1 cellular context compared by ENCODE assay signal in genomic region chr6:80433666-80434025, GRCh38.
TF ChIP-seq lines count a peak whose summit lies in the region.

No MANE protein-coding gene starts in this region.

TF ChIP-seq in GM23338, 12 proteins besides CTCF, POLR2A, EP300 and RAD21:
- TF ChIP-seq, protein P1, sequence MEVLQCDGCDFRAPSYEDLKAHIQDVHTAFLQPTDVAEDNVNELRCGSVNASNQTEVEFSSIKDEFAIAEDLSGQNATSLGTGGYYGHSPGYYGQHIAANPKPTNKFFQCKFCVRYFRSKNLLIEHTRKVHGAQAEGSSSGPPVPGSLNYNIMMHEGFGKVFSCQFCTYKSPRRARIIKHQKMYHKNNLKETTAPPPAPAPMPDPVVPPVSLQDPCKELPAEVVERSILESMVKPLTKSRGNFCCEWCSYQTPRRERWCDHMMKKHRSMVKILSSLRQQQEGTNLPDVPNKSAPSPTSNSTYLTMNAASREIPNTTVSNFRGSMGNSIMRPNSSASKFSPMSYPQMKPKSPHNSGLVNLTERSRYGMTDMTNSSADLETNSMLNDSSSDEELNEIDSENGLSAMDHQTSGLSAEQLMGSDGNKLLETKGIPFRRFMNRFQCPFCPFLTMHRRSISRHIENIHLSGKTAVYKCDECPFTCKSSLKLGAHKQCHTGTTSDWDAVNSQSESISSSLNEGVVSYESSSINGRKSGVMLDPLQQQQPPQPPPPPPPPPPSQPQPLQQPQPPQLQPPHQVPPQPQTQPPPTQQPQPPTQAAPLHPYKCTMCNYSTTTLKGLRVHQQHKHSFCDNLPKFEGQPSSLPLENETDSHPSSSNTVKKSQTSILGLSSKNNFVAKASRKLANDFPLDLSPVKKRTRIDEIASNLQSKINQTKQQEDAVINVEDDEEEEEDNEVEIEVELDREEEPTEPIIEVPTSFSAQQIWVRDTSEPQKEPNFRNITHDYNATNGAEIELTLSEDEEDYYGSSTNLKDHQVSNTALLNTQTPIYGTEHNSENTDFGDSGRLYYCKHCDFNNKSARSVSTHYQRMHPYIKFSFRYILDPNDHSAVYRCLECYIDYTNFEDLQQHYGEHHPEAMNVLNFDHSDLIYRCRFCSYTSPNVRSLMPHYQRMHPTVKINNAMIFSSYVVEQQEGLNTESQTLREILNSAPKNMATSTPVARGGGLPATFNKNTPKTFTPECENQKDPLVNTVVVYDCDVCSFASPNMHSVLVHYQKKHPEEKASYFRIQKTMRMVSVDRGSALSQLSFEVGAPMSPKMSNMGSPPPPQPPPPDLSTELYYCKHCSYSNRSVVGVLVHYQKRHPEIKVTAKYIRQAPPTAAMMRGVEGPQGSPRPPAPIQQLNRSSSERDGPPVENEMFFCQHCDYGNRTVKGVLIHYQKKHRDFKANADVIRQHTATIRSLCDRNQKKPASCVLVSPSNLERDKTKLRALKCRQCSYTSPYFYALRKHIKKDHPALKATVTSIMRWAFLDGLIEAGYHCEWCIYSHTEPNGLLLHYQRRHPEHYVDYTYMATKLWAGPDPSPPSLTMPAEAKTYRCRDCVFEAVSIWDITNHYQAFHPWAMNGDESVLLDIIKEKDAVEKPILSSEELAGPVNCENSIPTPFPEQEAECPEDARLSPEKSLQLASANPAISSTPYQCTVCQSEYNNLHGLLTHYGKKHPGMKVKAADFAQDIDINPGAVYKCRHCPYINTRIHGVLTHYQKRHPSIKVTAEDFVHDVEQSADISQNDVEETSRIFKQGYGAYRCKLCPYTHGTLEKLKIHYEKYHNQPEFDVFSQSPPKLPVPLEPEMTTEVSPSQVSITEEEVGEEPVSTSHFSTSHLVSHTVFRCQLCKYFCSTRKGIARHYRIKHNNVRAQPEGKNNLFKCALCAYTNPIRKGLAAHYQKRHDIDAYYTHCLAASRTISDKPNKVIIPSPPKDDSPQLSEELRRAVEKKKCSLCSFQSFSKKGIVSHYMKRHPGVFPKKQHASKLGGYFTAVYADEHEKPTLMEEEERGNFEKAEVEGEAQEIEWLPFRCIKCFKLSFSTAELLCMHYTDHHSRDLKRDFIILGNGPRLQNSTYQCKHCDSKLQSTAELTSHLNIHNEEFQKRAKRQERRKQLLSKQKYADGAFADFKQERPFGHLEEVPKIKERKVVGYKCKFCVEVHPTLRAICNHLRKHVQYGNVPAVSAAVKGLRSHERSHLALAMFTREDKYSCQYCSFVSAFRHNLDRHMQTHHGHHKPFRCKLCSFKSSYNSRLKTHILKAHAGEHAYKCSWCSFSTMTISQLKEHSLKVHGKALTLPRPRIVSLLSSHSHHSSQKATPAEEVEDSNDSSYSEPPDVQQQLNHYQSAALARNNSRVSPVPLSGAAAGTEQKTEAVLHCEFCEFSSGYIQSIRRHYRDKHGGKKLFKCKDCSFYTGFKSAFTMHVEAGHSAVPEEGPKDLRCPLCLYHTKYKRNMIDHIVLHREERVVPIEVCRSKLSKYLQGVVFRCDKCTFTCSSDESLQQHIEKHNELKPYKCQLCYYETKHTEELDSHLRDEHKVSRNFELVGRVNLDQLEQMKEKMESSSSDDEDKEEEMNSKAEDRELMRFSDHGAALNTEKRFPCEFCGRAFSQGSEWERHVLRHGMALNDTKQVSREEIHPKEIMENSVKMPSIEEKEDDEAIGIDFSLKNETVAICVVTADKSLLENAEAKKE (CRISPR knock-in tag; IDR thresholded peaks at IDR 0.05): no peak
- TF ChIP-seq JUNB (IDR thresholded peaks at IDR 0.05; ENCODE audit: unreplicated experiment) (no peak), CREB1 (CRISPR knock-in tag; IDR thresholded peaks at IDR 0.05; ENCODE audit: low read depth) (no peak), REST (IDR thresholded peaks at IDR 0.05; ENCODE audit: unreplicated experiment) (no peak), EZH2 (IDR thresholded peaks at IDR 0.05; ENCODE audit: low read depth, unreplicated experiment) (no peak), ZNF331 (CRISPR knock-in tag; IDR thresholded peaks at IDR 0.05; ENCODE audit: low read depth) (no peak), ETS1 (IDR thresholded peaks at IDR 0.05) (no peak), NANOG (IDR thresholded peaks at IDR 0.05; ENCODE audit: borderline replicate concordance) (no peak), EZH2phosphoT487 (IDR thresholded peaks at IDR 0.05; ENCODE audit: unreplicated experiment) (no peak)
TF ChIP-seq in GM23338: peak in this region for 0.
